Comparison of ENCODE assay signal across 26 cellular contexts in genomic region chr15:88126695-88127476, GRCh38.
DNase-seq lines count a peak whose midpoint lies in the region; ATAC-seq and TF ChIP-seq lines count a peak whose summit lies in the region.
"Had no signal": no experiment of that assay in that cellular context is flagged by ENCODE, and none has a peak within 500 bp of the region (broad histone marks: within the 10 kb centered on the region; RNA-seq: fewer than 3 reads in every experiment).

No MANE protein-coding gene starts in this region.

- peaks cover 30% of the 10 kb centered on the region for H3K4me1 ChIP-seq in BE2C

- DNase-seq in AG08395 (ENCODE audit: low spot score) = peak; percentile 42
- peak; percentile 59 for DNase-seq in BE2C
- peak; percentile 52 for DNase-seq in WERI-Rb-1
- DNase-seq in putamen (ENCODE audit: low spot score) = peak; percentile 34
- DNase-seq in NCI-H2107 treated with DMSO at 0.1 percent for 48 hours (lab: John Stamatoyannopoulos, UW; ENCODE audit: unreplicated experiment) = no peak
- no peak for DNase-seq in activated CD8-positive, alpha-beta memory T cell treated with anti-CD3 and anti-CD28 coated beads, Interleukin-2, amount 50 U/mL, for 48 hours
- no peak for DNase-seq in nephron progenitor cell
- DNase-seq: activated effector memory CD4-positive, alpha-beta T cell treated with anti-CD3 and anti-CD28 coated beads, Interleukin-2, amount 50 U/mL, for 16 hours; brain microvascular endothelial cell; CD8-positive, alpha-beta T cell; DMS53; effector CD8-positive, alpha-beta T cell; foreskin fibroblast; GOT3; left colon; NCI-H1048; NCI-H187 treated with DMSO at 0.1 percent for 48 hours; NCI-H69; RPMI8226; stimulated activated CD4-positive, alpha-beta T cell treated with anti-CD3 and anti-CD28 coated beads, Interleukin-4, amount 100 ng/mL, for 1 hour; stimulated activated naive CD4-positive, alpha-beta T cell treated with Interleukin-2 at 50 U/mL for 16 hours had no signal

- H3K4me1 Mint-ChIP-seq in nephron progenitor cell = peaks cover 21% of the 10 kb centered on the region

- no peaks in the 10 kb centered on the region for H3K36me3 ChIP-seq in BE2C
- H3K36me3 ChIP-seq in WERI-Rb-1 = no peaks in the 10 kb centered on the region
- H3K36me3 ChIP-seq: brain microvascular endothelial cell had no signal

- ATAC-seq in HG03432 (IDR thresholded peaks at IDR 0.05; ENCODE audit: unreplicated experiment) = no peak
- ATAC-seq: CD8-positive, alpha-beta T cell; left colon had no signal

- no peak overlapping the region for H3K4me3 Mint-ChIP-seq in nephron progenitor cell
- H3K4me3 Mint-ChIP-seq: CD8-positive, alpha-beta T cell; T-helper 1 cell treated with Interleukin-12 subunit alpha and Interleukin-12 subunit beta and Interleukin-4 antibody, amounts not matched to agents 30 μg/mL and 1 μg/mL, for 36 hours had no signal

- TF ChIP-seq CTCF in BE2C (IDR thresholded peaks at IDR 0.05; ENCODE audit: low read depth, low read length) (no peak), WERI-Rb-1 (IDR thresholded peaks at IDR 0.05; ENCODE audit: low read depth, low read length) (no peak), nephron progenitor cell (IDR thresholded peaks at IDR 0.05) (no peak)

- H3K27me3 Mint-ChIP-seq in nephron progenitor cell (ENCODE audit: low read depth, poor library complexity) = peaks cover 12% of the 10 kb centered on the region

- no peak overlapping the region for H3K4me3 ChIP-seq in BE2C (ENCODE audit: low read depth, low read length)
- no peak overlapping the region for H3K4me3 ChIP-seq in WERI-Rb-1 (ENCODE audit: low read depth, low read length)
- H3K4me3 ChIP-seq: SK-N-MC, tibial nerve had no signal

- H3K27me3 ChIP-seq in BE2C (no peaks in the 10 kb centered on the region), WERI-Rb-1 (ENCODE audit: insufficient read depth, low read depth, severe bottlenecking) (peaks cover 78% of the 10 kb centered on the region)
- H3K27me3 ChIP-seq: brain microvascular endothelial cell, tibial nerve had no signal

- H3K36me3 Mint-ChIP-seq in nephron progenitor cell (ENCODE audit: low read depth) = no peaks in the 10 kb centered on the region
- H3K36me3 Mint-ChIP-seq: CD8-positive, alpha-beta T cell had no signal

- no peak overlapping the region for H3K27ac Mint-ChIP-seq in nephron progenitor cell
- H3K27ac Mint-ChIP-seq: CD8-positive, alpha-beta T cell; T-helper 1 cell treated with Interleukin-12 subunit alpha and Interleukin-12 subunit beta and Interleukin-4 antibody, amounts not matched to agents 30 μg/mL and 1 μg/mL, for 36 hours had no signal

- H3K9me3 ChIP-seq in BE2C (no peaks in the 10 kb centered on the region), WERI-Rb-1 (ENCODE audit: severe bottlenecking) (no peaks in the 10 kb centered on the region)
- H3K9me3 ChIP-seq: tibial nerve had no signal

- H3K27ac ChIP-seq in WERI-Rb-1 = no peak overlapping the region
- H3K27ac ChIP-seq: brain microvascular endothelial cell, KMS-11, SK-N-MC had no signal

- H3K9me3 Mint-ChIP-seq in nephron progenitor cell = no peaks in the 10 kb centered on the region
- H3K9me3 Mint-ChIP-seq: CD8-positive, alpha-beta T cell; T-helper 1 cell treated with Interleukin-12 subunit alpha and Interleukin-12 subunit beta and Interleukin-4 antibody, amounts not matched to agents 30 μg/mL and 1 μg/mL, for 36 hours had no signal

Comparison
In these comparisons a context has a peak if more than half of its experiments do, and no peak if none do; other contexts are left out.
1. DNase-seq: peak in AG08395 (single experiment), BE2C (single experiment), WERI-Rb-1 (single experiment) and putamen (single experiment); none in NCI-H2107 treated with DMSO at 0.1 percent for 48 hours (single experiment), activated CD8-positive, alpha-beta memory T cell treated with anti-CD3 and anti-CD28 coated beads, Interleukin-2, amount 50 U/mL, for 48 hours (single experiment) and nephron progenitor cell (single experiment).